In genomic region chr11:68040121-68040956, GRCh38 we compare ENCODE assay signal across 8 cellular contexts. TPM values are rescaled to one million over a fixed set of nuclear protein-coding genes. Genes with fewer than 3 reads are reported as not detected.
DNase-seq lines count a peak whose midpoint lies in the region; ATAC-seq, FAIRE-seq and TF ChIP-seq lines count a peak whose summit lies in the region.

No MANE protein-coding gene starts in this region.

- TF ChIP-seq CTCF in GM12864 (IDR thresholded peaks at IDR 0.05; ENCODE audit: low read depth, low read length, missing control alignments) (no peak), PC-3 (conservative IDR thresholded peaks at IDR 0.05; ENCODE audit: low read depth, low read length) (no peak), pancreas (IDR thresholded peaks at IDR 0.05) (no peak)

- no peaks in the 10 kb centered on the region for H3K9me2 ChIP-seq in PC-3 (replicated peaks; ENCODE audit: low read length)

- FAIRE-seq in frontal cortex (lab: Jason Lieb, UNC) (no peak), pancreas (lab: Jason Lieb, UNC) (no peak)

- H3K27me3 ChIP-seq in PC-3 (ENCODE audit: low read length), result no peaks in the 10 kb centered on the region
- no peaks in the 10 kb centered on the region for H3K27me3 ChIP-seq in pancreas

- peak overlapping the region; percentile 84 for H3K9ac ChIP-seq in PC-3 (ENCODE audit: low read length)

- ATAC-seq in HG02623 (IDR thresholded peaks at IDR 0.05; ENCODE audit: unreplicated experiment) (peak; percentile 48), PC-3 (peak; percentile 55), pancreas (peak; percentile 16 to 41 (median 32)), HG03520 (IDR thresholded peaks at IDR 0.05; ENCODE audit: unreplicated experiment) (no peak)

- H3K4me3 ChIP-seq in GM12864 (ENCODE audit: low read depth, low read length) (peak overlapping the region; percentile 90), PC-3 (ENCODE audit: low read length) (peak overlapping the region; percentile 78), pancreas (peak overlapping the region; percentile 39 to 72 (median 64))

- POLR2A ChIA-PET in PC-3 (lab: Charles Lee; ENCODE audit: unreplicated experiment), result interaction anchor here (0.5 to 0.6 kb wide), 2 partner anchors 26 to 300 kb away, joined by 3 to 6 read pairs; no protein-coding TSS in a partner anchor

- H3F3A ChIP-seq in PC-3 (ENCODE audit: low read length, unreplicated experiment), result no peaks in the 10 kb centered on the region

- 8% methylated on average over 21 of the region's 21 CpGs for WGBS in pancreas, 2 donors

- CTCF ChIA-PET in PC-3 (lab: Charles Lee), result no interaction called here

- H2AFZ ChIP-seq in PC-3 (ENCODE audit: low read length), result peak overlapping the region; percentile 66

- H3K4me1 ChIP-seq in PC-3 (ENCODE audit: insufficient read depth, low read length) (peaks cover 26% of the 10 kb centered on the region), pancreas (peaks cover 21 to 45% (median 37%) of the 10 kb centered on the region in 3 donors)

- H4K20me1 ChIP-seq in PC-3 (ENCODE audit: low read length), result no peaks in the 10 kb centered on the region

- intact Hi-C loops in PC-3 (cut with micrococcal nuclease) (no loop called here), pancreas (cut with DNase I) (loop anchor here in 1 of 3 donors (10.0 kb wide), 1 partner anchor 164 kb away; no protein-coding TSS in a partner anchor)

- H3K9me3 ChIP-seq in PC-3 (ENCODE audit: low read length) (no peaks in the 10 kb centered on the region), pancreas (no peaks in the 10 kb centered on the region)

- H3K36me3 ChIP-seq in PC-3 (ENCODE audit: low read depth, low read length) (peaks cover 10% of the 10 kb centered on the region; the same call in 1 of the 2 replicates), pancreas (peaks cover 0 to 8% (median 7%) of the 10 kb centered on the region in 3 donors)

- TSS peak; percentile 10 for BruUV-seq in PC-3 (replicated peaks; lab: Mats Ljungman, UMichigan)

- H3K4me2 ChIP-seq in PC-3 (ENCODE audit: low read length), result peak overlapping the region; percentile 96

- DNase-seq in GM12864 (ENCODE audit: low read depth), result no peak
- peak; percentile 73 for DNase-seq in PC-3
- peak; percentile 34 for DNase-seq in activated effector memory CD4-positive, alpha-beta T cell treated with Interleukin-2 at 50 U/mL for 16 hours
- DNase-seq in frontal cortex (ENCODE audit: low spot score in 2 of 2), result peak; percentile 55 to 62
- DNase-seq in pancreas, result peak; percentile 66 to 87 (median 75)
- no peak for DNase-seq in occipital lobe (lab: John Stamatoyannopoulos, UW)

- H3K79me2 ChIP-seq in PC-3 (ENCODE audit: low read length), result peaks cover 36% of the 10 kb centered on the region

- H3K27ac ChIP-seq in PC-3 (ENCODE audit: low read length), result peak overlapping the region; percentile 56
- H3K27ac ChIP-seq in pancreas, result peak overlapping the region; percentile 89 to 95 (median 92)

RNA-seq across cellular contexts. Expression of gene TCIRG1, which starts 1.5 kb away (rescaled TPM):
- total RNA-seq in PC-3 (2014; rRNA removed), result 183 and 203 TPM in 2 replicates
- total RNA-seq in frontal cortex, result 2.4 TPM
- total RNA-seq in pancreas, result 100 to 1,000 TPM; 166 to 287 (median 201) TPM
- 1,000 to 10,000 TPM in 1 of 2 donors, 100 to 1,000 TPM in 1; 550 to 1,036 TPM for polyA plus RNA-seq in pancreas
- total RNA-seq in occipital lobe, result 3.1 TPM

RNA-seq across cellular contexts. Expression of gene NDUFS8, which starts 9.9 kb away (rescaled TPM):
- total RNA-seq in PC-3 (2014; rRNA removed), result 560 and 576 TPM in 2 replicates
- total RNA-seq in frontal cortex, result 48.5 TPM
- 10 to 100 TPM; 43.6 to 70.5 (median 59.0) TPM for total RNA-seq in pancreas
- polyA plus RNA-seq in pancreas, result 100 to 1,000 TPM; 116 to 121 TPM
- total RNA-seq in occipital lobe, result 42.3 TPM

RNA-seq across cellular contexts. Expression of gene ALDH3B1, which starts 30.2 kb away (rescaled TPM):
- 26.0 and 28.1 TPM in 2 replicates for total RNA-seq in PC-3 (2014; rRNA removed)
- total RNA-seq in frontal cortex, result 0.41 TPM
- total RNA-seq in pancreas, result 10 to 100 TPM in 2 of 6 donors, 1 to 10 TPM in 4; 3.2 to 13.7 (median 8.0) TPM
- polyA plus RNA-seq in pancreas, result 1 to 10 TPM; 6.4 to 9.5 TPM
- total RNA-seq in occipital lobe, result 0.94 TPM

RNA-seq across cellular contexts. Expression of gene UNC93B1, which starts 36.4 kb away (rescaled TPM):
- total RNA-seq in PC-3 (2014; rRNA removed) (66.8 and 77.0 TPM in 2 replicates), frontal cortex (2.9 TPM), pancreas (10 to 100 TPM; 13.0 to 28.5 (median 16.6) TPM), occipital lobe (4.1 TPM)
- 10 to 100 TPM; 26.3 to 36.5 TPM for polyA plus RNA-seq in pancreas

Comparison
In these comparisons a context has a peak if more than half of its experiments do, and no peak if none do; other contexts are left out.
1. DNase-seq: peak in PC-3 (single experiment), activated effector memory CD4-positive, alpha-beta T cell treated with Interleukin-2 at 50 U/mL for 16 hours (single experiment), frontal cortex (2 of 2) and pancreas (6 of 6); none in GM12864 (single experiment) and occipital lobe (single experiment).
2. RNA of gene TCIRG1, which starts 1.5 kb away (total RNA-seq): 166 to 287 TPM in pancreas and 183 to 203 TPM in PC-3; 3.1 TPM in occipital lobe (single experiment) and 2.4 TPM in frontal cortex (single experiment); every median in the first group is over 10 times any median in the second.
3. Peak in every context shown above with its lines, with median percentiles within 50 percentile points of each other: H3K4me3 ChIP-seq.